28 cellular contexts compared by ENCODE assay signal in the genomic region with DNA sequence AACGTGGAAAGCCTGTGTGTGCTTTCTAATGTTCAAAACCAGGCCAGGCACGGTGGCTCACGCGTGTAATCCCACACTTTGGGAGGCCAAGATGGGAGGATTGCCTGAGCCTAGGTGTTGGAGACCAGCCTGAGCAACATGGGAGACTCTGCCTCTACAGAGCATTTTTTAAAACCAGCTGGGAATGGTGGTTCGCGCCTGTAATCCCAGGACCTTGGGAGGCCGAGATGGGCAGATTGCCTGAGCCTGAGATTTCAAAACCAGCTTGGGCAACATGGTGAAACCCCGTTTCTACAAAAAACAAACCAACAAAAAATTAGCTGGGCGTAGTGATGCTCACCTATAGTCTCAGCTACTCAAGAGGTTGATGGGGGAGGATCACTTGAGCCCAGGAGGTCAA. TPM values are rescaled to one million over a fixed set of nuclear protein-coding genes. Genes with fewer than 3 reads are reported as not detected.
DNase-seq lines count a peak whose midpoint lies in the region; TF ChIP-seq lines count a peak whose summit lies in the region.
"Had no signal": no experiment of that assay in that cellular context is flagged by ENCODE, and none has a peak within 500 bp of the region (broad histone marks: within the 10 kb centered on the region; RNA-seq: fewer than 3 reads in every experiment).

No MANE protein-coding gene starts in this region.

- H3K27me3 ChIP-seq in BLaER1 (no peaks in the 10 kb centered on the region), brain microvascular endothelial cell (replicated peaks) (no peaks in the 10 kb centered on the region)
- H3K27me3 ChIP-seq in BLaER1 treated with 17β-estradiol and CSF1 and Interleukin-3, amounts not matched to agents 10 nM and 100 nM = no peaks in the 10 kb centered on the region
- H3K27me3 ChIP-seq: cardiac muscle cell, esophagus squamous epithelium, gastrocnemius medialis, hepatocyte, testis had no signal

- H3K27ac Mint-ChIP-seq in activated CD4-positive, alpha-beta memory T cell treated with anti-CD3 and anti-CD28 coated beads for 36 hours = peak overlapping the region; percentile 15
- H3K27ac Mint-ChIP-seq in immature natural killer cell = peak overlapping the region in 5 of 6 donors; percentile 37 to 74 (median 57)
- H3K27ac Mint-ChIP-seq: activated naive CD4-positive, alpha-beta T cell treated with anti-CD3 and anti-CD28 coated beads for 36 hours had no signal

- no peaks in the 10 kb centered on the region for H3K9me3 ChIP-seq in BLaER1
- no peaks in the 10 kb centered on the region for H3K9me3 ChIP-seq in BLaER1 treated with 17β-estradiol and CSF1 and Interleukin-3, amounts not matched to agents 10 nM and 100 nM (replicated peaks in 1 of 11)
- H3K9me3 ChIP-seq: esophagus squamous epithelium, gastrocnemius medialis, testis had no signal

- H3K36me3 ChIP-seq in BLaER1 (peaks cover 80% of the 10 kb centered on the region), brain microvascular endothelial cell (replicated peaks) (peaks cover 27% of the 10 kb centered on the region)
- peaks cover 41 to 96% (median 65%) of the 10 kb centered on the region in 11 experiments for H3K36me3 ChIP-seq in BLaER1 treated with 17β-estradiol and CSF1 and Interleukin-3, amounts not matched to agents 10 nM and 100 nM
- H3K36me3 ChIP-seq: cardiac muscle cell had no signal

- in situ Hi-C loops in brain microvascular endothelial cell (cut with HindIII; ENCODE audit: low pct_ligation_motif_present, low sequenced_read_pairs) = no loop called here

- POLR2A ChIA-PET in activated CD4-positive, alpha-beta memory T cell treated with anti-CD3 and anti-CD28 coated beads for 36 hours (lab: Charles Lee) = no interaction called here

- CTCF ChIA-PET in activated CD4-positive, alpha-beta memory T cell treated with anti-CD3 and anti-CD28 coated beads for 36 hours (lab: Charles Lee) = no interaction called here

- TF ChIP-seq CTCF in brain microvascular endothelial cell (IDR thresholded peaks at IDR 0.05; ENCODE audit: low read depth, low read length, missing control alignments) = no peak

- H3K27me3 Mint-ChIP-seq in activated CD4-positive, alpha-beta memory T cell treated with anti-CD3 and anti-CD28 coated beads for 36 hours = no peaks in the 10 kb centered on the region
- H3K27me3 Mint-ChIP-seq in immature natural killer cell (ENCODE audit: low read depth in 3 of 3) = peaks cover 0 to 1% (median 0%) of the 10 kb centered on the region in 3 donors

- no peak for DNase-seq in activated CD4-positive, alpha-beta memory T cell treated with anti-CD3 and anti-CD28 coated beads for 36 hours
- no peak for DNase-seq in immature natural killer cell
- no peak for DNase-seq in brain microvascular endothelial cell
- no peak for DNase-seq in HPDE6-E6E7 (ENCODE audit: extremely low spot score)
- no peak for DNase-seq in KG1 (lab: John Stamatoyannopoulos, UW)
- DNase-seq: activated naive CD4-positive, alpha-beta T cell treated with anti-CD3 and anti-CD28 coated beads for 36 hours; activated T-cell treated with anti-CD3 and anti-CD28 coated beads for 4 hours; aorta; cortex of kidney; DMS153; esophagus squamous epithelium; gastrocnemius medialis; GOT3; left colon; NCI-H1092 treated with DMSO at 0.1 percent for 48 hours; NCI-H2029; NCI-H526; PC-9; SHP77; stimulated activated CD4-positive, alpha-beta T cell treated with anti-CD3 and anti-CD28 coated beads, Interleukin-15, amount 100 ng/mL, for 24 hours; stimulated activated naive CD4-positive, alpha-beta T cell; T-helper 9 cell; testis; WERI-Rb-1 had no signal

- H4K20me1 ChIP-seq in BLaER1 = peaks cover 54% of the 10 kb centered on the region
- peaks cover 10 to 68% (median 58%) of the 10 kb centered on the region in 11 experiments; a peak in 19 of 22 replicates for H4K20me1 ChIP-seq in BLaER1 treated with 17β-estradiol and CSF1 and Interleukin-3, amounts not matched to agents 10 nM and 100 nM

- H3K4me3 Mint-ChIP-seq in activated CD4-positive, alpha-beta memory T cell treated with anti-CD3 and anti-CD28 coated beads for 36 hours = no peak overlapping the region
- H3K4me3 Mint-ChIP-seq in immature natural killer cell = no peak overlapping the region
- H3K4me3 Mint-ChIP-seq: activated naive CD4-positive, alpha-beta T cell treated with anti-CD3 and anti-CD28 coated beads for 36 hours had no signal

- intact Hi-C loops in activated CD4-positive, alpha-beta memory T cell treated with anti-CD3 and anti-CD28 coated beads for 36 hours (cut with micrococcal nuclease) = no loop called here

- peaks cover 53% of the 10 kb centered on the region for H3K36me3 Mint-ChIP-seq in activated CD4-positive, alpha-beta memory T cell treated with anti-CD3 and anti-CD28 coated beads for 36 hours
- H3K36me3 Mint-ChIP-seq in immature natural killer cell = peaks cover 6 to 24% (median 16%) of the 10 kb centered on the region in 3 donors

- H3K9me3 Mint-ChIP-seq in activated CD4-positive, alpha-beta memory T cell treated with anti-CD3 and anti-CD28 coated beads for 36 hours = no peaks in the 10 kb centered on the region
- no peaks in the 10 kb centered on the region for H3K9me3 Mint-ChIP-seq in immature natural killer cell
- H3K9me3 Mint-ChIP-seq: activated naive CD4-positive, alpha-beta T cell treated with anti-CD3 and anti-CD28 coated beads for 36 hours had no signal

- H3K4me2 ChIP-seq in BLaER1 = no peak overlapping the region
- peak overlapping the region in 9 of 11 experiments; percentile 21 to 77 (median 65); a peak in 9 of 22 replicates for H3K4me2 ChIP-seq in BLaER1 treated with 17β-estradiol and CSF1 and Interleukin-3, amounts not matched to agents 10 nM and 100 nM
- H3K4me2 ChIP-seq: hepatocyte, PC-9 had no signal

- no peak overlapping the region; the same call in 1 of the 2 replicates for H3K9ac ChIP-seq in BLaER1
- H3K9ac ChIP-seq in BLaER1 treated with 17β-estradiol and CSF1 and Interleukin-3, amounts not matched to agents 10 nM and 100 nM = peak overlapping the region in 1 of 11 experiments; percentile 50; a peak in 1 of 22 replicates

- H3K4me1 Mint-ChIP-seq in activated CD4-positive, alpha-beta memory T cell treated with anti-CD3 and anti-CD28 coated beads for 36 hours (ENCODE audit: low read depth) = peaks cover 6% of the 10 kb centered on the region
- H3K4me1 Mint-ChIP-seq in immature natural killer cell = peaks cover 19 to 22% of the 10 kb centered on the region in 2 donors

- H3K4me3 ChIP-seq in BLaER1 = no peak overlapping the region
- H3K4me3 ChIP-seq in BLaER1 treated with 17β-estradiol and CSF1 and Interleukin-3, amounts not matched to agents 10 nM and 100 nM = no peak overlapping the region
- H3K4me3 ChIP-seq in brain microvascular endothelial cell (ENCODE audit: low read depth, low read length) = no peak overlapping the region
- H3K4me3 ChIP-seq: cardiac muscle cell, esophagus squamous epithelium, gastrocnemius medialis, hepatocyte, PC-9, testis had no signal

- H3K27ac ChIP-seq in BLaER1 = peak overlapping the region; percentile 2; the same call in 1 of the 2 replicates
- H3K27ac ChIP-seq in BLaER1 treated with 17β-estradiol and CSF1 and Interleukin-3, amounts not matched to agents 10 nM and 100 nM = peak overlapping the region in 2 of 11 experiments; percentile 0 to 75; a peak in 1 of 22 replicates
- H3K27ac ChIP-seq in brain microvascular endothelial cell = no peak overlapping the region
- H3K27ac ChIP-seq: cardiac muscle cell, esophagus squamous epithelium, gastrocnemius medialis, hepatocyte, PC-9, WERI-Rb-1 had no signal

- H3K4me1 ChIP-seq in BLaER1 = peaks cover 54% of the 10 kb centered on the region
- peaks cover 32 to 58% (median 52%) of the 10 kb centered on the region in 10 experiments for H3K4me1 ChIP-seq in BLaER1 treated with 17β-estradiol and CSF1 and Interleukin-3, amounts not matched to agents 10 nM and 100 nM
- H3K4me1 ChIP-seq: esophagus squamous epithelium had no signal

RNA-seq across cellular contexts. Expression of gene RNF213, which starts 26.4 kb away (rescaled TPM):
- 100 to 1,000 TPM; 421 to 440 TPM for total RNA-seq in activated CD4-positive, alpha-beta memory T cell treated with anti-CD3 and anti-CD28 coated beads for 36 hours
- 100 to 1,000 TPM in 1 of 3 donors, 10 to 100 TPM in 2; 12.7 to 117 (median 25.9) TPM for polyA plus RNA-seq in immature natural killer cell
